Comparison of ENCODE assay signal across 23 cellular contexts in the genomic region with DNA sequence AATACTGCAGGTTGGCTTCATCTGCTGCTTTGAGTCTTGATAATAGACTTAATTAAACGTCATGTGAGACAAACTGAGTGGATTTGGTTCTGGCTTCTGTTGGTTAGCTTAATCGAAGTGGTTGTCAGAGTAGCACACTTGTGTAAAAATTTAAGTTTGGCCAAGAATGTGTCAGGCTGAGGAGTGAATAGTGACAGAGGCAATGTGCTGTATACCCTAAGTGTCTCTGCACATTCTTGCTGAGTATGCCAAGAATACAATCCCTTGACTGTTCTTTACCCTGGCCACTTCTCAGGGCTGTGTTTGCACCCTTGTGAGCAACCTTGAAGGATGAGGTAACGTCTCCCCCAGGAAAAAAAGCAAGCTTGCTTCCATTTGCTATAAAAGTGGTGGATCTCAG. TPM values are rescaled to one million over a fixed set of nuclear protein-coding genes. Genes with fewer than 3 reads are reported as not detected.
A peak's percentile ranks its signal among the peaks of the same experiment; 100 is the strongest.
DNase-seq lines count a peak whose midpoint lies in the region; ATAC-seq and TF ChIP-seq lines count a peak whose summit lies in the region.
"Had no signal": no experiment of that assay in that cellular context is flagged by ENCODE, and none has a peak within 500 bp of the region (broad histone marks: within the 10 kb centered on the region; RNA-seq: fewer than 3 reads in every experiment).

No MANE protein-coding gene starts in this region.

- H3K27ac Mint-ChIP-seq in H9, result no peak overlapping the region
- no peak overlapping the region for H3K27ac Mint-ChIP-seq in activated CD4-positive, alpha-beta memory T cell treated with anti-CD3 and anti-CD28 coated beads, Interleukin-2, amount 10 ng/mL, durations not matched to agents 7 days and 5 days
- H3K27ac Mint-ChIP-seq: activated naive CD8-positive, alpha-beta T cell treated with anti-CD3 and anti-CD28 coated beads, Interleukin-2, amount 50 U/mL, for 24 hours had no signal

- no peak overlapping the region for H4K5ac ChIP-seq in H9 (ENCODE audit: insufficient read length, low read depth, low read length)

- no peak overlapping the region for H3K56ac ChIP-seq in H9 (ENCODE audit: insufficient read length, low read depth, low read length)

- H3K4me1 Mint-ChIP-seq in H9, result 0 out of 4 replicates have a peak, but pooled peaks cover 0 to 2% of the 10 kb centered on the region in 2 experiments
- no peaks in the 10 kb centered on the region for H3K4me1 Mint-ChIP-seq in activated CD4-positive, alpha-beta memory T cell treated with anti-CD3 and anti-CD28 coated beads, Interleukin-2, amount 10 ng/mL, durations not matched to agents 7 days and 5 days
- H3K4me1 Mint-ChIP-seq: activated naive CD8-positive, alpha-beta T cell treated with anti-CD3 and anti-CD28 coated beads, Interleukin-2, amount 50 U/mL, for 24 hours had no signal

- ATAC-seq in Right ventricle myocardium superior (ENCODE audit: poor library complexity) (peak; percentile 76), GM18909 (IDR thresholded peaks at IDR 0.05; ENCODE audit: poor library complexity, unreplicated experiment) (no peak)
- ATAC-seq: activated naive CD8-positive, alpha-beta T cell treated with anti-CD3 and anti-CD28 coated beads, Interleukin-2, amount 50 U/mL, for 24 hours had no signal

- H2BK5ac ChIP-seq in H9 (ENCODE audit: insufficient read length, low read length), result no peak overlapping the region

- peak overlapping the region; percentile 19; the same call in 1 of the 2 replicates for H3K27ac ChIP-seq in SK-N-MC
- H3K27ac ChIP-seq in mesodermal cell (ENCODE audit: low read depth, low read length, severe bottlenecking), result peak overlapping the region; percentile 1
- no peak overlapping the region for H3K27ac ChIP-seq in H9 (ENCODE audit: insufficient read length, low read depth, low read length)
- H3K27ac ChIP-seq: 22Rv1 had no signal

- H3K79me1 ChIP-seq in H9 (ENCODE audit: insufficient read depth, low read depth, low read length, poor library complexity, severe bottlenecking), result no peaks in the 10 kb centered on the region

- H4K20me1 ChIP-seq in H9 (ENCODE audit: control insufficient read depth, insufficient read depth, insufficient read length), result no peaks in the 10 kb centered on the region

- H3K4me3 Mint-ChIP-seq in H9, result no peak overlapping the region
- H3K4me3 Mint-ChIP-seq in activated CD4-positive, alpha-beta memory T cell treated with anti-CD3 and anti-CD28 coated beads, Interleukin-2, amount 10 ng/mL, durations not matched to agents 7 days and 5 days, result no peak overlapping the region
- H3K4me3 Mint-ChIP-seq: activated naive CD8-positive, alpha-beta T cell treated with anti-CD3 and anti-CD28 coated beads, Interleukin-2, amount 50 U/mL, for 24 hours had no signal

- H4K91ac ChIP-seq in H9 (ENCODE audit: insufficient read length, low read depth, low read length), result no peak overlapping the region

- H3K23ac ChIP-seq in H9 (ENCODE audit: insufficient read length, low read depth, low read length), result no peak overlapping the region

- DNase-seq in NCI-H82 (lab: John Stamatoyannopoulos, UW), result peak; percentile 43
- DNase-seq in NCI-H82 treated with DMSO at 0.1 percent for 48 hours (lab: John Stamatoyannopoulos, UW; ENCODE audit: unreplicated experiment), result no peak
- DNase-seq in SK-N-MC (ENCODE audit: low read depth, low spot score), result no peak
- DNase-seq in Right ventricle myocardium superior, result no peak
- no peak for DNase-seq in H9
- no peak for DNase-seq in activated CD4-positive, alpha-beta memory T cell treated with anti-CD3 and anti-CD28 coated beads, Interleukin-2, amount 10 ng/mL, durations not matched to agents 7 days and 5 days
- DNase-seq: activated CD4-positive, alpha-beta T cell treated with anti-CD3 and anti-CD28 coated beads, Interleukin-2, amount 50 U/mL, for 4 hours; activated CD4-positive, CD25-positive, alpha-beta regulatory T cell; activated CD8-positive, alpha-beta memory T cell treated with anti-CD3 and anti-CD28 coated beads, Interleukin-2, amount 50 U/mL, for 4 hours; activated gamma-delta T cell; activated naive CD8-positive, alpha-beta T cell treated with anti-CD3 and anti-CD28 coated beads, Interleukin-2, amount 50 U/mL, for 24 hours; AML-193; cortex of kidney; DMS153; KBM-7; MV-4-11; NCI-H146; NCI-H524 treated with DMSO at 0.1 percent for 48 hours; upper lobe of left lung had no signal

- no peak overlapping the region for H2BK20ac ChIP-seq in H9 (ENCODE audit: low read depth, low read length, poor library complexity, severe bottlenecking)

- no peak overlapping the region for H2BK12ac ChIP-seq in H9 (ENCODE audit: insufficient read length, low read depth, low read length)

- no peaks in the 10 kb centered on the region for H3K4me1 ChIP-seq in mesodermal cell (ENCODE audit: control insufficient read depth, insufficient read depth, low read length, poor library complexity, severe bottlenecking)
- H3K4me1 ChIP-seq in H9 (ENCODE audit: insufficient read depth, low read length), result no peaks in the 10 kb centered on the region

- peaks cover 0 to 30% (median 0%) of the 10 kb centered on the region in 3 experiments; a peak in 5 of 7 replicates for H3K36me3 Mint-ChIP-seq in H9 (ENCODE audit: insufficient read depth in 1 of 3, low read depth in 3 of 3)
- no peaks in the 10 kb centered on the region for H3K36me3 Mint-ChIP-seq in activated CD4-positive, alpha-beta memory T cell treated with anti-CD3 and anti-CD28 coated beads, Interleukin-2, amount 10 ng/mL, durations not matched to agents 7 days and 5 days (ENCODE audit: low read depth)

- no peaks in the 10 kb centered on the region for H3K27me3 ChIP-seq in H9 (ENCODE audit: insufficient read depth, low read length)
- H3K27me3 ChIP-seq: upper lobe of left lung had no signal

- no peaks in the 10 kb centered on the region for H3K27me3 Mint-ChIP-seq in H9 (ENCODE audit: low read depth)
- no peaks in the 10 kb centered on the region for H3K27me3 Mint-ChIP-seq in activated CD4-positive, alpha-beta memory T cell treated with anti-CD3 and anti-CD28 coated beads, Interleukin-2, amount 10 ng/mL, durations not matched to agents 7 days and 5 days
- H3K27me3 Mint-ChIP-seq: activated naive CD8-positive, alpha-beta T cell treated with anti-CD3 and anti-CD28 coated beads, Interleukin-2, amount 50 U/mL, for 24 hours had no signal

- no peak overlapping the region for H3K4me2 ChIP-seq in H9 (ENCODE audit: insufficient read depth, insufficient read length, low read length)

- TF ChIP-seq CTCF in H9 (conservative IDR thresholded peaks at IDR 0.05), result no peak

- H3K4ac ChIP-seq in H9 (ENCODE audit: low read depth, low read length), result no peak overlapping the region

- no peak overlapping the region for H3T11ph ChIP-seq in H9 (ENCODE audit: low read length)

- H2AK5ac ChIP-seq in H9 (ENCODE audit: insufficient read length, low read length), result no peak overlapping the region

- intact Hi-C loops in Right ventricle myocardium superior (cut with DNase I), result loop anchor here (5.0 kb wide), 1 partner anchor 248 kb away; no protein-coding TSS in a partner anchor

- no peaks in the 10 kb centered on the region for H3K9me3 ChIP-seq in SK-N-MC (ENCODE audit: low read depth, low read length)
- H3K9me3 ChIP-seq in mesodermal cell (ENCODE audit: control insufficient read depth, low read length), result no peaks in the 10 kb centered on the region
- no peaks in the 10 kb centered on the region for H3K9me3 ChIP-seq in H9 (ENCODE audit: control insufficient read depth, low read depth, low read length)
- H3K9me3 ChIP-seq: upper lobe of left lung had no signal

- no peak overlapping the region for H2AFZ ChIP-seq in H9 (ENCODE audit: low read length)

- H3K4me3 ChIP-seq in SK-N-MC, result no peak overlapping the region
- no peak overlapping the region for H3K4me3 ChIP-seq in mesodermal cell (ENCODE audit: extremely low read depth, insufficient read depth, low read length, poor library complexity, severe bottlenecking)
- H3K4me3 ChIP-seq: lung, upper lobe of left lung had no signal

- no peak overlapping the region for H2BK15ac ChIP-seq in H9 (ENCODE audit: low read depth, low read length)

- no peak overlapping the region for H4K8ac ChIP-seq in H9 (replicated peaks; ENCODE audit: insufficient read length, low read depth, low read length)

- H3K79me2 ChIP-seq in H9 (ENCODE audit: insufficient read depth, low read length), result no peaks in the 10 kb centered on the region

- no peak overlapping the region for H2BK120ac ChIP-seq in H9 (ENCODE audit: low read depth, low read length, poor library complexity, severe bottlenecking)

- H3K9ac ChIP-seq in SK-N-MC (ENCODE audit: insufficient read length), result no peak overlapping the region
- no peak overlapping the region for H3K9ac ChIP-seq in H9 (ENCODE audit: extremely low read depth, insufficient read length, low read length)

- CTCF ChIA-PET in activated CD4-positive, alpha-beta memory T cell treated with anti-CD3 and anti-CD28 coated beads, Interleukin-2, amount 10 ng/mL, durations not matched to agents 7 days and 5 days (lab: Charles Lee), result interaction anchor here (1.1 kb wide), 1 partner anchor 16 kb away, joined by 3 read pairs; no protein-coding TSS in a partner anchor

- POLR2A ChIA-PET in activated CD4-positive, alpha-beta memory T cell treated with anti-CD3 and anti-CD28 coated beads, Interleukin-2, amount 10 ng/mL, durations not matched to agents 7 days and 5 days (lab: Charles Lee), result interaction anchor here (0.6 to 1.6 kb wide), 3 partner anchors 14 to 29 kb away, joined by 3 to 8 read pairs (median 5); a partner anchor contains a TSS

- H3K9me3 Mint-ChIP-seq in H9, result no peaks in the 10 kb centered on the region
- H3K9me3 Mint-ChIP-seq in activated CD4-positive, alpha-beta memory T cell treated with anti-CD3 and anti-CD28 coated beads, Interleukin-2, amount 10 ng/mL, durations not matched to agents 7 days and 5 days, result no peaks in the 10 kb centered on the region
- H3K9me3 Mint-ChIP-seq: activated naive CD8-positive, alpha-beta T cell treated with anti-CD3 and anti-CD28 coated beads, Interleukin-2, amount 50 U/mL, for 24 hours had no signal

- H3K23me2 ChIP-seq in H9 (ENCODE audit: insufficient read length, low read depth, low read length, poor library complexity, severe bottlenecking), result no peaks in the 10 kb centered on the region

- whole genome bisulfite sequencing in mesodermal cell (ENCODE audit: insufficient coverage in 2 of 2), 2 experiments, result 91 to 92% methylated on average over 2 of the region's 3 CpGs
- no CpG with 5 or more reads among the region's 3 CpGs for WGBS in H9 (ENCODE audit: extremely low coverage, insufficient read length, low lambda C conversion rate)

- no peak overlapping the region for H3K18ac ChIP-seq in H9 (ENCODE audit: insufficient read length, low read depth, low read length)

- H3K36me3 ChIP-seq in SK-N-MC (ENCODE audit: insufficient read depth, low read length) (no peaks in the 10 kb centered on the region; the same call in 1 of the 2 replicates), mesodermal cell (ENCODE audit: control insufficient read depth, insufficient read depth, low read length) (peaks cover 29% of the 10 kb centered on the region)

- H3K14ac ChIP-seq in H9 (ENCODE audit: insufficient read depth, low read length), result no peak overlapping the region

RNA-seq across cellular contexts. Expression of a gene that starts 14.9 kb away (rescaled TPM):
- total RNA-seq in Right ventricle myocardium superior (944 TPM), H9 (2021) (2,679 and 2,686 TPM in 2 replicates)
- polyA plus RNA-seq in mesodermal cell (2013, experiment 1 of 2), result 3,322 TPM
- 3,472 TPM for polyA plus RNA-seq in mesodermal cell (2013, experiment 2 of 2)
- 1,000 to 10,000 TPM; 1,515 to 1,526 TPM for total RNA-seq in activated CD4-positive, alpha-beta memory T cell treated with anti-CD3 and anti-CD28 coated beads, Interleukin-2, amount 10 ng/mL, durations not matched to agents 7 days and 5 days
